Comparison of ENCODE assay signal across 26 cellular contexts in genomic region chr10:122894261-122894944, GRCh38. TPM values are rescaled to one million over a fixed set of nuclear protein-coding genes. Genes with fewer than 3 reads are reported as not detected.
"Had no signal": no experiment of that assay in that cellular context is flagged by ENCODE, and none has a peak within 500 bp of the region (broad histone marks: within the 10 kb centered on the region; RNA-seq: fewer than 3 reads in every experiment).

No MANE protein-coding gene starts in this region.

- H3K4me1 ChIP-seq: foreskin keratinocyte, left ventricle myocardium inferior, right lobe of liver, transverse colon had no signal

- H3K4me3 Mint-ChIP-seq: activated CD8-positive, alpha-beta T cell treated with anti-CD3 and anti-CD28 coated beads, Interleukin-2, amount 10 ng/mL, durations not matched to agents 7 days and 5 days; central memory CD8-positive, alpha-beta T cell; memory B cell had no signal

- H3K36me3 ChIP-seq: brain microvascular endothelial cell, left ventricle myocardium inferior, right lobe of liver, transverse colon, WERI-Rb-1 had no signal

- H3K4me1 Mint-ChIP-seq: naive thymus-derived CD8-positive, alpha-beta T cell had no signal

- H3K36me3 Mint-ChIP-seq: memory B cell had no signal

- H3K4me3 ChIP-seq: left ventricle myocardium inferior, right lobe of liver, smooth muscle cell, transverse colon had no signal

- H3K9me3 ChIP-seq: left ventricle myocardium inferior, right lobe of liver, transverse colon had no signal

- H3K4me2 ChIP-seq: smooth muscle cell had no signal

- H3K27me3 ChIP-seq: brain microvascular endothelial cell, foreskin keratinocyte, right lobe of liver, transverse colon had no signal

- ATAC-seq: activated CD8-positive, alpha-beta T cell treated with anti-CD3 and anti-CD28 coated beads, Interleukin-2, amount 10 ng/mL, durations not matched to agents 7 days and 5 days; foreskin keratinocyte; naive thymus-derived CD8-positive, alpha-beta T cell; right lobe of liver had no signal

- H3K27me3 Mint-ChIP-seq: central memory CD8-positive, alpha-beta T cell; memory B cell had no signal

- H3K9me3 Mint-ChIP-seq: central memory CD8-positive, alpha-beta T cell; memory B cell; naive thymus-derived CD8-positive, alpha-beta T cell had no signal

- H3K27ac Mint-ChIP-seq: activated CD8-positive, alpha-beta T cell treated with anti-CD3 and anti-CD28 coated beads, Interleukin-2, amount 10 ng/mL, durations not matched to agents 7 days and 5 days; memory B cell; naive thymus-derived CD8-positive, alpha-beta T cell had no signal

- H3K27ac ChIP-seq: brain microvascular endothelial cell, foreskin keratinocyte, left ventricle myocardium inferior, right lobe of liver, transverse colon, WERI-Rb-1 had no signal

- DNase-seq: activated CD4-positive, alpha-beta T cell treated with anti-CD3 and anti-CD28 coated beads for 4 hours; activated CD8-positive, alpha-beta T cell treated with anti-CD3 and anti-CD28 coated beads, Interleukin-2, amount 10 ng/mL, durations not matched to agents 7 days and 5 days; anterior cingulate cortex; brain microvascular endothelial cell; cortex of kidney; effector CD4-positive, alpha-beta T cell; foreskin keratinocyte; glutamatergic neuron; hypothalamus; left ventricle myocardium inferior; naive thymus-derived CD8-positive, alpha-beta T cell; right lobe of liver; stimulated activated CD4-positive, alpha-beta T cell treated with anti-CD3 and anti-CD28 coated beads, Interleukin-4, amount 100 ng/mL, for 4 hours; stimulated activated CD8-positive, alpha-beta memory T cell treated with anti-CD3 and anti-CD28 coated beads, Interleukin-4, amount 100 ng/mL, for 48 hours; stimulated activated naive CD4-positive, alpha-beta T cell treated with Interleukin-2 at 50 U/mL for 16 hours; substantia nigra; T-helper 9 cell; transverse colon; WERI-Rb-1 had no signal

RNA-seq across cellular contexts. Expression of gene FAM24B, which starts 15.0 kb away (rescaled TPM):
- total RNA-seq: smooth muscle cell had no signal
- polyA plus RNA-seq: smooth muscle cell had no signal

RNA-seq across cellular contexts. Expression of gene FAM24A, which starts 16.0 kb away (rescaled TPM):
- total RNA-seq: activated CD8-positive, alpha-beta T cell treated with anti-CD3 and anti-CD28 coated beads, Interleukin-2, amount 10 ng/mL, durations not matched to agents 7 days and 5 days; foreskin keratinocyte; kidney epithelial cell; left ventricle myocardium inferior; mucosa of gallbladder; naive thymus-derived CD8-positive, alpha-beta T cell; osteoblast; pulmonary artery endothelial cell; right lobe of liver; smooth muscle cell; transverse colon had no signal
- polyA plus RNA-seq: foreskin keratinocyte; naive thymus-derived CD8-positive, alpha-beta T cell; smooth muscle cell had no signal

RNA-seq across cellular contexts. Expression of gene CUZD1, which starts 48.7 kb away (rescaled TPM):
- polyA plus RNA-seq: smooth muscle cell had no signal
